ENCODE assay signal across 1 cellular context in genomic region chr15:88396382-88396781, GRCh38.
TF ChIP-seq lines count a peak whose summit lies in the region.

No MANE protein-coding gene starts in this region.

TF ChIP-seq in H1, 55 proteins besides CTCF, POLR2A, EP300 and RAD21:
- peak; percentile 44 for TF ChIP-seq ASH2L (IDR thresholded peaks at IDR 0.05; ENCODE audit: low read length)
- TF ChIP-seq, protein P1, sequence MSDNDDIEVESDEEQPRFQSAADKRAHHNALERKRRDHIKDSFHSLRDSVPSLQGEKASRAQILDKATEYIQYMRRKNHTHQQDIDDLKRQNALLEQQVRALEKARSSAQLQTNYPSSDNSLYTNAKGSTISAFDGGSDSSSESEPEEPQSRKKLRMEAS (IDR thresholded peaks at IDR 0.05) = no peak
